Comparison of ENCODE assay signal across 1 cellular context in the genomic region with DNA sequence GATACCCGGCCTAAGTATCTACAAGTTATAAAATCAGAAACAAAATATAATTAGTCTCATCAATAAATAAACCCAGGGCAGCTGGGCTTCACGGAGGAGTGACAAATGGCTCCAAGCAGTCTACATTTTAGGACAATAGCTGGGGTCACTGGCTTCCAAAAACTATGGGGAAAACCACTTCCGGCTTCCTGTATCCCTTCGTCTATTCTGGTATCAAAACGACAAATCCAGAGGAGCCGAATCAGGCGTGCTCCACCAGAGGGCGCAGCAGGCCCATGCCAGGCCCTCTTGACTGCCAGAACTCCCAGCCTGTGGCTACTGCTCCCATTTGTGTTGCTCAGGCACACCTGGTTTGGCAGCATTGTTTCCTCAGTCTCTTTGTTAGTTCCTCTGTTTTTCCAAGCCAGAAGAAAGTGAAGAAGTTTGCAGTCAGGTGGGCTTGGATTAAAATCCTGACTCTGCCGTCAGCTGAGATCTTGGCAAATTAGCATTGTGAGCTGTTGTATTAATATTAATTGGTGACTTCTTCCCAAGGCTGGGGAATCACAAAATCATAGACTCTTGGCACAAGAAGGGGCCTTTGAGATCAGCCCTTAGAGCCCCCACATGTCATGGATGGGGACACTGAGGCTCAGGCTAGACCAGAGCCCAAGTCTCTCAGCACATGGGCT.
TF ChIP-seq lines count a peak whose summit lies in the region.

No MANE protein-coding gene starts in this region.

TF ChIP-seq in K562, 482 proteins besides CTCF, POLR2A, EP300 and RAD21 (continued from another document and continues in another):
- TF ChIP-seq STAG1 (CRISPR knock-in tag; IDR thresholded peaks at IDR 0.05; ENCODE audit: borderline replicate concordance) (peak; percentile 71; the same call in 1 of the 2 replicates), SRSF3 (IDR thresholded peaks at IDR 0.05; ENCODE audit: insufficient read depth, low read length) (no peak), GABPA (tag; conservative IDR thresholded peaks at IDR 0.05; ENCODE audit: low read depth) (peak; percentile 82), OTX1 (CRISPR knock-in tag; IDR thresholded peaks at IDR 0.05) (no peak), SMAD4 (CRISPR knock-in tag; conservative IDR thresholded peaks at IDR 0.05) (0 out of 2 replicates have a peak, but pooled peaks have one; percentile 28), PCBP1 (IDR thresholded peaks at IDR 0.05; ENCODE audit: low read depth, low read length, poor library complexity, severe bottlenecking) (no peak), ZNF696 (CRISPR knock-in tag; conservative IDR thresholded peaks at IDR 0.05) (no peak), EHMT2 (IDR thresholded peaks at IDR 0.05) (peak; percentile 67; the same call in 1 of the 2 replicates), FOS (IDR thresholded peaks at IDR 0.05; ENCODE audit: extremely low read depth, insufficient read length) (no peak), CREB1 (IDR thresholded peaks at IDR 0.05) (0 out of 2 replicates have a peak, but pooled peaks have one; percentile 27), CREB1 (CRISPR knock-in tag; IDR thresholded peaks at IDR 0.05) (no peak), MYC (IDR thresholded peaks at IDR 0.05; ENCODE audit: low read depth, low read length) (peak; percentile 55), MYC (CRISPR knock-in tag; IDR thresholded peaks at IDR 0.05; ENCODE audit: borderline replicate concordance, low read depth) (no peak), HIVEP1 (CRISPR knock-in tag; IDR thresholded peaks at IDR 0.05) (no peak), CREM (IDR thresholded peaks at IDR 0.05; ENCODE audit: low read depth) (peak; percentile 54; the same call in 1 of the 2 replicates), ELF1 (tag; IDR thresholded peaks at IDR 0.05) (peak; percentile 93), CBFA2T2 (conservative IDR thresholded peaks at IDR 0.05) (no peak), RAD51 (IDR thresholded peaks at IDR 0.05; ENCODE audit: borderline replicate concordance, low read depth) (no peak), ZNF12 (CRISPR knock-in tag; IDR thresholded peaks at IDR 0.05) (no peak), POLR3G (IDR thresholded peaks at IDR 0.05; ENCODE audit: extremely low read depth, insufficient read length, insufficient replicate concordance) (no peak), NFIC (IDR thresholded peaks at IDR 0.05) (no peak), DNMT1 (IDR thresholded peaks at IDR 0.05) (no peak), ZNF589 (CRISPR knock-in tag; IDR thresholded peaks at IDR 0.05; ENCODE audit: low read depth) (peak; percentile 20; the same call in 1 of the 2 replicates), ILK (tag; IDR thresholded peaks at IDR 0.05; ENCODE audit: borderline replicate concordance, low read depth) (no peak), JUND (IDR thresholded peaks at IDR 0.05; ENCODE audit: borderline replicate concordance, low read depth, low read length) (peak; percentile 69; the same call in 1 of the 2 replicates), JUND (tag; IDR thresholded peaks at IDR 0.05; ENCODE audit: borderline replicate concordance, low read depth, low read length) (peak; percentile 22; the same call in 1 of the 3 replicates), ZNF445 (CRISPR knock-in tag; IDR thresholded peaks at IDR 0.05; ENCODE audit: low read depth) (no peak), ZNF239 (CRISPR knock-in tag; IDR thresholded peaks at IDR 0.05) (no peak), ZKSCAN1 (IDR thresholded peaks at IDR 0.05; ENCODE audit: low read depth, low read length) (0 out of 2 replicates have a peak, but pooled peaks have one; percentile 47), HNRNPK (IDR thresholded peaks at IDR 0.05; ENCODE audit: low read depth, low read length, poor library complexity, severe bottlenecking) (no peak), HLTF (IDR thresholded peaks at IDR 0.05) (no peak)
- TF ChIP-seq, protein P1, sequence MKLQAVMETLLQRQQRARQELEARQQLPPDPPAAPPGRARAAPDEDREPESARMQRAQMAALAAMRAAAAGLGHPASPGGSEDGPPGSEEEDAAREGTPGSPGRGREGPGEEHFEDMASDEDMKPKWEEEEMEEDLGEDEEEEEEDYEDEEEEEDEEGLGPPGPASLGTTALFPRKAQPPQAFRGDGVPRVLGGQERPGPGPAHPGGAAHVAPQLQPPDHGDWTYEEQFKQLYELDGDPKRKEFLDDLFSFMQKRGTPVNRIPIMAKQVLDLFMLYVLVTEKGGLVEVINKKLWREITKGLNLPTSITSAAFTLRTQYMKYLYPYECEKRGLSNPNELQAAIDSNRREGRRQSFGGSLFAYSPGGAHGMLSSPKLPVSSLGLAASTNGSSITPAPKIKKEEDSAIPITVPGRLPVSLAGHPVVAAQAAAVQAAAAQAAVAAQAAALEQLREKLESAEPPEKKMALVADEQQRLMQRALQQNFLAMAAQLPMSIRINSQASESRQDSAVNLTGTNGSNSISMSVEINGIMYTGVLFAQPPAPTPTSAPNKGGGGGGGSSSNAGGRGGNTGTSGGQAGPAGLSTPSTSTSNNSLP (IDR thresholded peaks at IDR 0.05; ENCODE audit: borderline replicate concordance, low read depth, low read length), result peak; percentile 86; the same call in 1 of the 2 replicates
- TF ChIP-seq, protein P2, sequence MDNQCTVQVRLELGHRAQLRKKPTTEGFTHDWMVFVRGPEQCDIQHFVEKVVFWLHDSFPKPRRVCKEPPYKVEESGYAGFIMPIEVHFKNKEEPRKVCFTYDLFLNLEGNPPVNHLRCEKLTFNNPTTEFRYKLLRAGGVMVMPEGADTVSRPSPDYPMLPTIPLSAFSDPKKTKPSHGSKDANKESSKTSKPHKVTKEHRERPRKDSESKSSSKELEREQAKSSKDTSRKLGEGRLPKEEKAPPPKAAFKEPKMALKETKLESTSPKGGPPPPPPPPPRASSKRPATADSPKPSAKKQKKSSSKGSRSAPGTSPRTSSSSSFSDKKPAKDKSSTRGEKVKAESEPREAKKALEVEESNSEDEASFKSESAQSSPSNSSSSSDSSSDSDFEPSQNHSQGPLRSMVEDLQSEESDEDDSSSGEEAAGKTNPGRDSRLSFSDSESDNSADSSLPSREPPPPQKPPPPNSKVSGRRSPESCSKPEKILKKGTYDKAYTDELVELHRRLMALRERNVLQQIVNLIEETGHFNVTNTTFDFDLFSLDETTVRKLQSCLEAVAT (IDR thresholded peaks at IDR 0.05), result no peak
- TF ChIP-seq, protein P3, sequence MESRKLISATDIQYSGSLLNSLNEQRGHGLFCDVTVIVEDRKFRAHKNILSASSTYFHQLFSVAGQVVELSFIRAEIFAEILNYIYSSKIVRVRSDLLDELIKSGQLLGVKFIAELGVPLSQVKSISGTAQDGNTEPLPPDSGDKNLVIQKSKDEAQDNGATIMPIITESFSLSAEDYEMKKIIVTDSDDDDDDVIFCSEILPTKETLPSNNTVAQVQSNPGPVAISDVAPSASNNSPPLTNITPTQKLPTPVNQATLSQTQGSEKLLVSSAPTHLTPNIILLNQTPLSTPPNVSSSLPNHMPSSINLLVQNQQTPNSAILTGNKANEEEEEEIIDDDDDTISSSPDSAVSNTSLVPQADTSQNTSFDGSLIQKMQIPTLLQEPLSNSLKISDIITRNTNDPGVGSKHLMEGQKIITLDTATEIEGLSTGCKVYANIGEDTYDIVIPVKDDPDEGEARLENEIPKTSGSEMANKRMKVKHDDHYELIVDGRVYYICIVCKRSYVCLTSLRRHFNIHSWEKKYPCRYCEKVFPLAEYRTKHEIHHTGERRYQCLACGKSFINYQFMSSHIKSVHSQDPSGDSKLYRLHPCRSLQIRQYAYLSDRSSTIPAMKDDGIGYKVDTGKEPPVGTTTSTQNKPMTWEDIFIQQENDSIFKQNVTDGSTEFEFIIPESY (CRISPR knock-in tag; IDR thresholded peaks at IDR 0.05), result 0 out of 2 replicates have a peak, but pooled peaks have one; percentile 35
- TF ChIP-seq, protein P4, sequence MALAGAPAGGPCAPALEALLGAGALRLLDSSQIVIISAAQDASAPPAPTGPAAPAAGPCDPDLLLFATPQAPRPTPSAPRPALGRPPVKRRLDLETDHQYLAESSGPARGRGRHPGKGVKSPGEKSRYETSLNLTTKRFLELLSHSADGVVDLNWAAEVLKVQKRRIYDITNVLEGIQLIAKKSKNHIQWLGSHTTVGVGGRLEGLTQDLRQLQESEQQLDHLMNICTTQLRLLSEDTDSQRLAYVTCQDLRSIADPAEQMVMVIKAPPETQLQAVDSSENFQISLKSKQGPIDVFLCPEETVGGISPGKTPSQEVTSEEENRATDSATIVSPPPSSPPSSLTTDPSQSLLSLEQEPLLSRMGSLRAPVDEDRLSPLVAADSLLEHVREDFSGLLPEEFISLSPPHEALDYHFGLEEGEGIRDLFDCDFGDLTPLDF (CRISPR knock-in tag; IDR thresholded peaks at IDR 0.05), result 0 out of 2 replicates have a peak, but pooled peaks have one; percentile 56
- TF ChIP-seq, protein P5, sequence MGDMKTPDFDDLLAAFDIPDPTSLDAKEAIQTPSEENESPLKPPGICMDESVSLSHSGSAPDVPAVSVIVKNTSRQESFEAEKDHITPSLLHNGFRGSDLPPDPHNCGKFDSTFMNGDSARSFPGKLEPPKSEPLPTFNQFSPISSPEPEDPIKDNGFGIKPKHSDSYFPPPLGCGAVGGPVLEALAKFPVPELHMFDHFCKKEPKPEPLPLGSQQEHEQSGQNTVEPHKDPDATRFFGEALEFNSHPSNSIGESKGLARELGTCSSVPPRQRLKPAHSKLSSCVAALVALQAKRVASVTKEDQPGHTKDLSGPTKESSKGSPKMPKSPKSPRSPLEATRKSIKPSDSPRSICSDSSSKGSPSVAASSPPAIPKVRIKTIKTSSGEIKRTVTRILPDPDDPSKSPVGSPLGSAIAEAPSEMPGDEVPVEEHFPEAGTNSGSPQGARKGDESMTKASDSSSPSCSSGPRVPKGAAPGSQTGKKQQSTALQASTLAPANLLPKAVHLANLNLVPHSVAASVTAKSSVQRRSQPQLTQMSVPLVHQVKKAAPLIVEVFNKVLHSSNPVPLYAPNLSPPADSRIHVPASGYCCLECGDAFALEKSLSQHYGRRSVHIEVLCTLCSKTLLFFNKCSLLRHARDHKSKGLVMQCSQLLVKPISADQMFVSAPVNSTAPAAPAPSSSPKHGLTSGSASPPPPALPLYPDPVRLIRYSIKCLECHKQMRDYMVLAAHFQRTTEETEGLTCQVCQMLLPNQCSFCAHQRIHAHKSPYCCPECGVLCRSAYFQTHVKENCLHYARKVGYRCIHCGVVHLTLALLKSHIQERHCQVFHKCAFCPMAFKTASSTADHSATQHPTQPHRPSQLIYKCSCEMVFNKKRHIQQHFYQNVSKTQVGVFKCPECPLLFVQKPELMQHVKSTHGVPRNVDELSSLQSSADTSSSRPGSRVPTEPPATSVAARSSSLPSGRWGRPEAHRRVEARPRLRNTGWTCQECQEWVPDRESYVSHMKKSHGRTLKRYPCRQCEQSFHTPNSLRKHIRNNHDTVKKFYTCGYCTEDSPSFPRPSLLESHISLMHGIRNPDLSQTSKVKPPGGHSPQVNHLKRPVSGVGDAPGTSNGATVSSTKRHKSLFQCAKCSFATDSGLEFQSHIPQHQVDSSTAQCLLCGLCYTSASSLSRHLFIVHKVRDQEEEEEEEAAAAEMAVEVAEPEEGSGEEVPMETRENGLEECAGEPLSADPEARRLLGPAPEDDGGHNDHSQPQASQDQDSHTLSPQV (IDR thresholded peaks at IDR 0.05), result peak; percentile 71
- TF ChIP-seq, protein P6, sequence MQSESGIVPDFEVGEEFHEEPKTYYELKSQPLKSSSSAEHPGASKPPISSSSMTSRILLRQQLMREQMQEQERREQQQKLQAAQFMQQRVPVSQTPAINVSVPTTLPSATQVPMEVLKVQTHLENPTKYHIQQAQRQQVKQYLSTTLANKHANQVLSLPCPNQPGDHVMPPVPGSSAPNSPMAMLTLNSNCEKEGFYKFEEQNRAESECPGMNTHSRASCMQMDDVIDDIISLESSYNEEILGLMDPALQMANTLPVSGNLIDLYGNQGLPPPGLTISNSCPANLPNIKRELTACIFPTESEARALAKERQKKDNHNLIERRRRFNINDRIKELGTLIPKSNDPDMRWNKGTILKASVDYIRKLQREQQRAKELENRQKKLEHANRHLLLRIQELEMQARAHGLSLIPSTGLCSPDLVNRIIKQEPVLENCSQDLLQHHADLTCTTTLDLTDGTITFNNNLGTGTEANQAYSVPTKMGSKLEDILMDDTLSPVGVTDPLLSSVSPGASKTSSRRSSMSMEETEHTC (IDR thresholded peaks at IDR 0.05), result no peak
- TF ChIP-seq, protein P7, sequence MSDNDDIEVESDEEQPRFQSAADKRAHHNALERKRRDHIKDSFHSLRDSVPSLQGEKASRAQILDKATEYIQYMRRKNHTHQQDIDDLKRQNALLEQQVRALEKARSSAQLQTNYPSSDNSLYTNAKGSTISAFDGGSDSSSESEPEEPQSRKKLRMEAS (CRISPR knock-in tag; IDR thresholded peaks at IDR 0.05), result 0 out of 2 replicates have a peak, but pooled peaks have one; percentile 15
- TF ChIP-seq, protein P8, sequence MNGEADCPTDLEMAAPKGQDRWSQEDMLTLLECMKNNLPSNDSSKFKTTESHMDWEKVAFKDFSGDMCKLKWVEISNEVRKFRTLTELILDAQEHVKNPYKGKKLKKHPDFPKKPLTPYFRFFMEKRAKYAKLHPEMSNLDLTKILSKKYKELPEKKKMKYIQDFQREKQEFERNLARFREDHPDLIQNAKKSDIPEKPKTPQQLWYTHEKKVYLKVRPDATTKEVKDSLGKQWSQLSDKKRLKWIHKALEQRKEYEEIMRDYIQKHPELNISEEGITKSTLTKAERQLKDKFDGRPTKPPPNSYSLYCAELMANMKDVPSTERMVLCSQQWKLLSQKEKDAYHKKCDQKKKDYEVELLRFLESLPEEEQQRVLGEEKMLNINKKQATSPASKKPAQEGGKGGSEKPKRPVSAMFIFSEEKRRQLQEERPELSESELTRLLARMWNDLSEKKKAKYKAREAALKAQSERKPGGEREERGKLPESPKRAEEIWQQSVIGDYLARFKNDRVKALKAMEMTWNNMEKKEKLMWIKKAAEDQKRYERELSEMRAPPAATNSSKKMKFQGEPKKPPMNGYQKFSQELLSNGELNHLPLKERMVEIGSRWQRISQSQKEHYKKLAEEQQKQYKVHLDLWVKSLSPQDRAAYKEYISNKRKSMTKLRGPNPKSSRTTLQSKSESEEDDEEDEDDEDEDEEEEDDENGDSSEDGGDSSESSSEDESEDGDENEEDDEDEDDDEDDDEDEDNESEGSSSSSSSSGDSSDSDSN (IDR thresholded peaks at IDR 0.05; ENCODE audit: borderline replicate concordance in 1 of 2, low read depth in 2 of 2, low read length in 2 of 2), result 0 out of 4 replicates have a peak, but pooled peaks of 1 of the 2 experiments have one; percentile 30
- TF ChIP-seq, protein P9, sequence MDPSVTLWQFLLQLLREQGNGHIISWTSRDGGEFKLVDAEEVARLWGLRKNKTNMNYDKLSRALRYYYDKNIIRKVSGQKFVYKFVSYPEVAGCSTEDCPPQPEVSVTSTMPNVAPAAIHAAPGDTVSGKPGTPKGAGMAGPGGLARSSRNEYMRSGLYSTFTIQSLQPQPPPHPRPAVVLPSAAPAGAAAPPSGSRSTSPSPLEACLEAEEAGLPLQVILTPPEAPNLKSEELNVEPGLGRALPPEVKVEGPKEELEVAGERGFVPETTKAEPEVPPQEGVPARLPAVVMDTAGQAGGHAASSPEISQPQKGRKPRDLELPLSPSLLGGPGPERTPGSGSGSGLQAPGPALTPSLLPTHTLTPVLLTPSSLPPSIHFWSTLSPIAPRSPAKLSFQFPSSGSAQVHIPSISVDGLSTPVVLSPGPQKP (CRISPR knock-in tag; IDR thresholded peaks at IDR 0.05), result no peak
- TF ChIP-seq, protein P10, sequence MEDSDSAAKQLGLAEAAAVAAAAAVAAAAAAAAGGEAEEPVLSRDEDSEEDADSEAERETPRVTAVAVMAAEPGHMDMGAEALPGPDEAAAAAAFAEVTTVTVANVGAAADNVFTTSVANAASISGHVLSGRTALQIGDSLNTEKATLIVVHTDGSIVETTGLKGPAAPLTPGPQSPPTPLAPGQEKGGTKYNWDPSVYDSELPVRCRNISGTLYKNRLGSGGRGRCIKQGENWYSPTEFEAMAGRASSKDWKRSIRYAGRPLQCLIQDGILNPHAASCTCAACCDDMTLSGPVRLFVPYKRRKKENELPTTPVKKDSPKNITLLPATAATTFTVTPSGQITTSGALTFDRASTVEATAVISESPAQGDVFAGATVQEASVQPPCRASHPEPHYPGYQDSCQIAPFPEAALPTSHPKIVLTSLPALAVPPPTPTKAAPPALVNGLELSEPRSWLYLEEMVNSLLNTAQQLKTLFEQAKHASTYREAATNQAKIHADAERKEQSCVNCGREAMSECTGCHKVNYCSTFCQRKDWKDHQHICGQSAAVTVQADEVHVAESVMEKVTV (CRISPR knock-in tag; IDR thresholded peaks at IDR 0.05), result peak; percentile 95
